In genomic region chr14:36454599-36455240, GRCh38 we compare ENCODE assay signal across 16 cellular contexts.
"Had no signal": no experiment of that assay in that cellular context is flagged by ENCODE, and none has a peak within 500 bp of the region (broad histone marks: within the 10 kb centered on the region; RNA-seq: fewer than 3 reads in every experiment).

No MANE protein-coding gene starts in this region.

- DNase-seq: activated CD4-positive, alpha-beta T cell treated with anti-CD3 and anti-CD28 coated beads, Interleukin-2, amount 50 U/mL, for 4 hours; activated naive CD4-positive, alpha-beta T cell treated with anti-CD3 and anti-CD28 coated beads for 36 hours; activated naive CD8-positive, alpha-beta T cell treated with anti-CD3 and anti-CD28 coated beads, Interleukin-2, amount 50 U/mL, for 24 hours; aorta; effector memory CD8-positive, alpha-beta T cell; foreskin keratinocyte; mesenchymal stem cell; occipital lobe; small intestine; stimulated activated CD4-positive, alpha-beta T cell treated with anti-CD3 and anti-CD28 coated beads, Interleukin-4, amount 100 ng/mL, for 24 hours; stimulated activated naive CD4-positive, alpha-beta T cell; transverse colon had no signal

- H3K36me3 ChIP-seq: right atrium auricular region, transverse colon had no signal

- H3K4me3 ChIP-seq: right atrium auricular region, transverse colon had no signal

- H3K4me1 ChIP-seq: foreskin keratinocyte, right atrium auricular region had no signal

- H3K9me3 ChIP-seq: right atrium auricular region, transverse colon had no signal

- ATAC-seq: activated CD4-positive, CD25-positive, alpha-beta regulatory T cell treated with anti-CD3 and anti-CD28 coated beads, Interleukin-2, amount 50 U/mL, for 24 hours; activated naive CD8-positive, alpha-beta T cell treated with anti-CD3 and anti-CD28 coated beads, Interleukin-2, amount 50 U/mL, for 24 hours; activated T-helper 17 cell treated with anti-CD3 and anti-CD28 coated beads, Interleukin-2, amount 50 U/mL, for 72 hours; effector memory CD8-positive, alpha-beta T cell; foreskin keratinocyte; natural killer cell treated with Interleukin-12 subunit alpha and Interleukin-12 subunit beta and Interleukin-15 and Interleukin-18, amount 100 ng/mL, for 72 hours had no signal
